In the genomic region with DNA sequence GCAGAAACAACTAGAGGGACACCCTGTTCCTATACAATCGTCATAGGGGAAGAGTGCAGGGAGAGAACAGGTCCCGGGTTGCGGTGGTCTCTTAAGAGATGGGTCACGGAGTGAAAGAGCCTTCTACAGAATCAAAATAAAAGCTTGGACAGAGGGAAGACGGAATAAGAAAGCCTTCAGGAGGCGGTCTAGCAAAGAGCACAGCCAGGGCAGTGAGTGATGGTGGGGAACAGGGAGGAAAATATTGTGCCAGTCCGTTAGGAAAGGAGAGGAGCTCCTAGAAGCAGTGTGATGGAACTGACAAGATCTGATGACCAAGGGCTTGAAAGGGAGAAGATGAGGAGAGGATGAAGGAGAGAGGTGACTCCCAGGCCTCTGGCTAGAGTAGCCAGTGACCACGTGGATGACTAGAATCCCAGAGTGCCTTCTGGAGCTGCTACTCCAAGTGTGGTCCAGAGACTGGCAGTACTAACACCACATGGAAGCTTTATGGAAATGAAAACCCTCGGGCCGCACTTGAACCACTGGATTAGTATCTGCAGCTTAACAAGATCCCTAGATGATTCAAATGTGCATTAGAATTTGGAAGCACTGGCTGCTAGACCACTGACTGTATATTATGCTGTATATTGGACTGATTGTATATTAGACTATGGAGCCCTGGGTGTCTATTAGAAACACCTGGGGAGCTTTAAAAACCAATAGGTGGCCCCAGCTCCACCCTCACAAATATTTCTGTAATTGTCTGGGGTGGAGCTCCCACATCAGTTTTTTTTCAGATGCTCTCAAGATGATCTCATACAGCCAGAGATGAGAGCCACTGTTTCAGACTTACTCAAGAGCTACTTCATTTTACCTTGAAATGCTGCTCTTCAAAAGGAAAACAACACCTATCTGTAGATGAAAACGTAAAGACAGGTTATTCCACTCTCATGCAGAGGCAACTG, we compare ENCODE assay signal across 10 cellular contexts. TPM values are rescaled to one million over a fixed set of nuclear protein-coding genes. Genes with fewer than 3 reads are reported as not detected.
DNase-seq lines count a peak whose midpoint lies in the region; ATAC-seq, FAIRE-seq and TF ChIP-seq lines count a peak whose summit lies in the region.
"Had no signal": no experiment of that assay in that cellular context is flagged by ENCODE, and none has a peak within 500 bp of the region (broad histone marks: within the 10 kb centered on the region; RNA-seq: fewer than 3 reads in every experiment).

No MANE protein-coding gene starts in this region.

- H3K36me3 ChIP-seq in pancreas, result no peaks in the 10 kb centered on the region

- peaks cover 6% of the 10 kb centered on the region for H3K27me3 Mint-ChIP-seq in endothelial cell (ENCODE audit: unreplicated experiment)

- 69 to 79% methylated on average over 11 of the region's 11 CpGs for WGBS in pancreas, 2 donors

- DNase-seq in DMS153 treated with DMSO at 0.1 percent for 48 hours (lab: John Stamatoyannopoulos, UW; ENCODE audit: unreplicated experiment) (peak; percentile 29), DMS153 (lab: John Stamatoyannopoulos, UW) (no peak), M059J (ENCODE audit: low read depth) (peak; percentile 73), endothelial cell (ENCODE audit: low spot score) (no peak), pancreas (no peak), C1 segment of cervical spinal cord (lab: John Stamatoyannopoulos, UW) (no peak), middle frontal gyrus (ENCODE audit: extremely low spot score, low spot score) (no peak)

- peak overlapping the region; percentile 97 for H3K4me3 Mint-ChIP-seq in endothelial cell (ENCODE audit: unreplicated experiment)

- intact Hi-C loops in pancreas (cut with DNase I), result no loop called here

- ATAC-seq in pancreas (no peak), HG03159 (IDR thresholded peaks at IDR 0.05; ENCODE audit: unreplicated experiment) (no peak)

- no peak for FAIRE-seq in pancreas (lab: Jason Lieb, UNC)

- TF ChIP-seq CTCF in endothelial cell (IDR thresholded peaks at IDR 0.05; ENCODE audit: unreplicated experiment) (no peak), pancreas (IDR thresholded peaks at IDR 0.05) (no peak)

- peaks cover 3 to 33% (median 20%) of the 10 kb centered on the region in 3 donors for H3K4me1 ChIP-seq in pancreas

- no peak overlapping the region for H3K27ac Mint-ChIP-seq in endothelial cell (ENCODE audit: unreplicated experiment)
- H3K27ac Mint-ChIP-seq: activated naive CD4-positive, alpha-beta T cell treated with anti-CD3 and anti-CD28 coated beads, Interleukin-2, amount 50 U/mL, for 72 hours had no signal

- no peaks in the 10 kb centered on the region for H3K27me3 ChIP-seq in pancreas

- no peaks in the 10 kb centered on the region for H3K9me3 Mint-ChIP-seq in endothelial cell (ENCODE audit: unreplicated experiment)
- H3K9me3 Mint-ChIP-seq: activated naive CD4-positive, alpha-beta T cell treated with anti-CD3 and anti-CD28 coated beads, Interleukin-2, amount 50 U/mL, for 72 hours had no signal

- H3K36me3 Mint-ChIP-seq in endothelial cell (ENCODE audit: low read depth, unreplicated experiment), result no peaks in the 10 kb centered on the region
- H3K36me3 Mint-ChIP-seq: activated naive CD4-positive, alpha-beta T cell treated with anti-CD3 and anti-CD28 coated beads, Interleukin-2, amount 50 U/mL, for 72 hours had no signal

- no peaks in the 10 kb centered on the region for H3K9me3 ChIP-seq in pancreas

- H3K27ac ChIP-seq in pancreas, result peak overlapping the region; percentile 98 to 99 (median 98)
- H3K27ac ChIP-seq: 22Rv1 had no signal

- H3K4me3 ChIP-seq in pancreas, result peak overlapping the region in 3 of 4 donors; percentile 76 to 85 (median 83)

- peaks cover 32% of the 10 kb centered on the region for H3K4me1 Mint-ChIP-seq in endothelial cell (ENCODE audit: unreplicated experiment)

RNA-seq across cellular contexts. Expression of a gene that starts 1.1 kb away (rescaled TPM):
- 122 and 124 TPM in 2 replicates for total RNA-seq in M059J (2014; rRNA removed; shearing (Covaris generic))
- total RNA-seq in endothelial cell (ENCODE audit: unreplicated experiment), result 19.9 TPM
- total RNA-seq in pancreas, result 10 to 100 TPM; 16.1 to 29.4 (median 19.9) TPM
- 10 to 100 TPM; 26.2 to 36.8 TPM for polyA plus RNA-seq in pancreas

Comparison
In these comparisons a context has a peak if more than half of its experiments do, and no peak if none do; other contexts are left out.
1. DNase-seq: peak in DMS153 treated with DMSO at 0.1 percent for 48 hours (single experiment) and M059J (single experiment); none in DMS153 (single experiment), endothelial cell (single experiment), pancreas (0 of 6), C1 segment of cervical spinal cord (0 of 14) and middle frontal gyrus (single experiment).